In genomic region chrX:44162964-44163475, GRCh38 we compare ENCODE assay signal across 27 cellular contexts.
"Had no signal": no experiment of that assay in that cellular context is flagged by ENCODE, and none has a peak within 500 bp of the region (broad histone marks: within the 10 kb centered on the region; RNA-seq: fewer than 3 reads in every experiment).

No MANE protein-coding gene starts in this region.

- H3K9me3 Mint-ChIP-seq: activated B cell treated with CpG ODN at 0.5 μM for 24 hours; activated CD8-positive, alpha-beta T cell treated with anti-CD3 and anti-CD28 coated beads for 36 hours; activated naive CD4-positive, alpha-beta T cell treated with anti-CD3 and anti-CD28 coated beads, Interleukin-2, amount 50 U/mL, for 24 hours; activated naive CD8-positive, alpha-beta T cell treated with anti-CD3 and anti-CD28 coated beads, Interleukin-2, amount 50 U/mL, for 24 hours; activated T-cell treated with anti-CD3 and anti-CD28 coated beads, Interleukin-2, amount 50 U/mL, for 4 hours; activated T-helper 17 cell treated with anti-CD3 and anti-CD28 coated beads, Interleukin-2, amount 50 U/mL, for 72 hours; immature natural killer cell; natural killer cell; stimulated activated naive B cell treated with anti-CD40 and anti-IgM and Interleukin-4, amounts not matched to agents 10 μg/mL and 1 μg/mL and 100 μg/mL, for 72 hours had no signal

- H3K4me3 Mint-ChIP-seq: activated B cell treated with CpG ODN at 0.5 μM for 24 hours; activated CD8-positive, alpha-beta T cell treated with anti-CD3 and anti-CD28 coated beads for 36 hours; activated naive CD4-positive, alpha-beta T cell treated with anti-CD3 and anti-CD28 coated beads, Interleukin-2, amount 50 U/mL, for 24 hours; activated naive CD8-positive, alpha-beta T cell treated with anti-CD3 and anti-CD28 coated beads, Interleukin-2, amount 50 U/mL, for 24 hours; activated T-cell treated with anti-CD3 and anti-CD28 coated beads, Interleukin-2, amount 50 U/mL, for 4 hours; activated T-helper 17 cell treated with anti-CD3 and anti-CD28 coated beads, Interleukin-2, amount 50 U/mL, for 72 hours; effector memory CD8-positive, alpha-beta T cell; immature natural killer cell; natural killer cell; neural progenitor cell; stimulated activated naive B cell treated with anti-CD40 and anti-IgM and Interleukin-4, amounts not matched to agents 10 μg/mL and 1 μg/mL and 100 μg/mL, for 72 hours had no signal

- H3K27ac Mint-ChIP-seq: activated B cell treated with CpG ODN at 0.5 μM for 24 hours; activated CD8-positive, alpha-beta T cell treated with anti-CD3 and anti-CD28 coated beads for 36 hours; activated naive CD4-positive, alpha-beta T cell treated with anti-CD3 and anti-CD28 coated beads, Interleukin-2, amount 50 U/mL, for 24 hours; activated naive CD8-positive, alpha-beta T cell treated with anti-CD3 and anti-CD28 coated beads, Interleukin-2, amount 50 U/mL, for 24 hours; activated T-helper 17 cell treated with anti-CD3 and anti-CD28 coated beads, Interleukin-2, amount 50 U/mL, for 72 hours; effector memory CD8-positive, alpha-beta T cell; immature natural killer cell; natural killer cell; neural progenitor cell; stimulated activated naive B cell treated with anti-CD40 and anti-IgM and Interleukin-4, amounts not matched to agents 10 μg/mL and 1 μg/mL and 100 μg/mL, for 72 hours had no signal

- H3K36me3 Mint-ChIP-seq: natural killer cell; neural progenitor cell; stimulated activated naive B cell treated with anti-CD40 and anti-IgM and Interleukin-4, amounts not matched to agents 10 μg/mL and 1 μg/mL and 100 μg/mL, for 72 hours had no signal

- H3K4me1 Mint-ChIP-seq: activated B cell treated with CpG ODN at 0.5 μM for 24 hours; activated naive CD4-positive, alpha-beta T cell treated with anti-CD3 and anti-CD28 coated beads, Interleukin-2, amount 50 U/mL, for 24 hours; activated naive CD8-positive, alpha-beta T cell treated with anti-CD3 and anti-CD28 coated beads, Interleukin-2, amount 50 U/mL, for 24 hours; activated T-helper 17 cell treated with anti-CD3 and anti-CD28 coated beads, Interleukin-2, amount 50 U/mL, for 72 hours; immature natural killer cell; natural killer cell; stimulated activated naive B cell treated with anti-CD40 and anti-IgM and Interleukin-4, amounts not matched to agents 10 μg/mL and 1 μg/mL and 100 μg/mL, for 72 hours had no signal

- ATAC-seq: activated CD8-positive, alpha-beta T cell treated with anti-CD3 and anti-CD28 coated beads for 36 hours; activated naive CD8-positive, alpha-beta T cell treated with anti-CD3 and anti-CD28 coated beads, Interleukin-2, amount 50 U/mL, for 24 hours; activated T-cell treated with anti-CD3 and anti-CD28 coated beads, Interleukin-2, amount 50 U/mL, for 4 hours; activated T-helper 17 cell treated with anti-CD3 and anti-CD28 coated beads, Interleukin-2, amount 50 U/mL, for 72 hours; effector memory CD8-positive, alpha-beta T cell; heart left ventricle; natural killer cell; right lobe of liver; stimulated activated naive B cell treated with anti-CD40 and anti-IgM and Interleukin-4, amounts not matched to agents 10 μg/mL and 1 μg/mL and 100 μg/mL, for 72 hours; upper lobe of right lung had no signal

- DNase-seq: activated B cell treated with CpG ODN at 0.5 μM for 24 hours; activated CD4-positive, alpha-beta T cell treated with anti-CD3 and anti-CD28 coated beads, Interleukin-2, amount 50 U/mL, for 1 hour; activated CD8-positive, alpha-beta T cell treated with anti-CD3 and anti-CD28 coated beads for 36 hours; activated gamma-delta T cell treated with Interleukin-2 at 50 U/mL for 16 hours; activated naive CD8-positive, alpha-beta T cell treated with anti-CD3 and anti-CD28 coated beads, Interleukin-2, amount 50 U/mL, for 24 hours; activated T-cell treated with anti-CD3 and anti-CD28 coated beads, Interleukin-2, amount 50 U/mL, for 4 hours; amygdala; cerebellar nuclear complex; effector memory CD8-positive, alpha-beta T cell; foreskin fibroblast; heart left ventricle; hypothalamus; immature natural killer cell; kidney; mesenchymal stem cell; natural killer cell; right lobe of liver; stimulated activated CD4-positive, alpha-beta T cell treated with anti-CD3 and anti-CD28 coated beads, Interleukin-1b, Interleukin-23, amount 100 ng/mL, for 48 hours; stimulated activated CD4-positive, alpha-beta T cell treated with anti-CD3 and anti-CD28 coated beads, Interleukin-4, amount 100 ng/mL, for 4 hours; stimulated activated CD8-positive, alpha-beta memory T cell treated with anti-CD3 and anti-CD28 coated beads, Interleukin-4, amount 100 ng/mL, for 48 hours; stimulated activated naive B cell treated with anti-CD40 and anti-IgM and Interleukin-4, amounts not matched to agents 10 μg/mL and 1 μg/mL and 100 μg/mL, for 72 hours; T-helper 2 cell; tibial artery; upper lobe of right lung had no signal
